9 cellular contexts compared by ENCODE assay signal in genomic region chr19:55304279-55304978, GRCh38. TPM values are rescaled to one million over a fixed set of nuclear protein-coding genes. Genes with fewer than 3 reads are reported as not detected.
DNase-seq lines count a peak whose midpoint lies in the region; ATAC-seq and TF ChIP-seq lines count a peak whose summit lies in the region.
"Had no signal": no experiment of that assay in that cellular context is flagged by ENCODE, and none has a peak within 500 bp of the region (broad histone marks: within the 10 kb centered on the region; RNA-seq: fewer than 3 reads in every experiment).

No MANE protein-coding gene starts in this region.

- peak; percentile 53 for DNase-seq in stimulated activated CD4-positive, alpha-beta T cell treated with anti-CD3 and anti-CD28 coated beads, Interleukin-15, amount 100 ng/mL, for 24 hours
- no peak for DNase-seq in stimulated activated CD4-positive, alpha-beta T cell treated with anti-CD3 and anti-CD28 coated beads, Interleukin-12 subunit alpha, Interleukin-12 subunit beta, amount 100 ng/mL, for 4 hours
- DNase-seq in NCI-H2171 treated with DMSO at 0.1 percent for 48 hours (lab: John Stamatoyannopoulos, UW): peak; percentile 9
- peak; percentile 46 for DNase-seq in choroid plexus epithelial cell (ENCODE audit: low read depth)
- no peak for DNase-seq in upper lobe of right lung
- DNase-seq in ureter (ENCODE audit: low spot score): no peak
- DNase-seq: activated naive CD4-positive, alpha-beta T cell had no signal

- ATAC-seq in upper lobe of right lung (peak; percentile 12), HG03097 (IDR thresholded peaks at IDR 0.05; ENCODE audit: low FRiP score, unreplicated experiment) (no peak), HG02973 (IDR thresholded peaks at IDR 0.05; ENCODE audit: unreplicated experiment) (no peak)

- no peaks in the 10 kb centered on the region for H3K9me3 ChIP-seq in upper lobe of right lung

- intact Hi-C loops in upper lobe of right lung (cut with DNase I): no loop called here

- TF ChIP-seq CTCF in choroid plexus epithelial cell (conservative IDR thresholded peaks at IDR 0.05; ENCODE audit: low read depth, low read length): no peak
- no peak for TF ChIP-seq CTCF in upper lobe of right lung (IDR thresholded peaks at IDR 0.05)

- peaks cover 7% of the 10 kb centered on the region for H3K4me1 ChIP-seq in upper lobe of right lung

- no peaks in the 10 kb centered on the region for H3K27me3 ChIP-seq in upper lobe of right lung

- no peak overlapping the region for H3K27ac ChIP-seq in upper lobe of right lung

- no peaks in the 10 kb centered on the region for H3K36me3 ChIP-seq in upper lobe of right lung

- no peak overlapping the region for H3K4me3 ChIP-seq in choroid plexus epithelial cell (ENCODE audit: low read depth, low read length)
- H3K4me3 ChIP-seq in upper lobe of right lung: no peak overlapping the region

RNA-seq across cellular contexts. Expression of gene BRSK1, which starts 20.6 kb away (rescaled TPM):
- total RNA-seq in upper lobe of right lung (1.3 TPM), ureter (10.6 TPM)

RNA-seq across cellular contexts. Expression of gene TMEM150B, which starts 20.7 kb away (rescaled TPM):
- total RNA-seq in upper lobe of right lung (23.9 TPM), ureter (1.9 TPM)

RNA-seq across cellular contexts. Expression of gene HSPBP1, which starts 24.5 kb away (rescaled TPM):
- 19.7 TPM for total RNA-seq in upper lobe of right lung
- 31.2 TPM for total RNA-seq in ureter

RNA-seq across cellular contexts. Expression of gene KMT5C, which starts 35.2 kb away (rescaled TPM):
- 11.7 TPM for total RNA-seq in upper lobe of right lung
- total RNA-seq in ureter: 12.0 TPM

RNA-seq across cellular contexts. Expression of gene PPP6R1, which starts 45.6 kb away (rescaled TPM):
- 61.0 TPM for total RNA-seq in upper lobe of right lung
- 65.1 TPM for total RNA-seq in ureter

Comparison
In these comparisons a context has a peak if more than half of its experiments do, and no peak if none do; other contexts are left out.
1. DNase-seq: peak in stimulated activated CD4-positive, alpha-beta T cell treated with anti-CD3 and anti-CD28 coated beads, Interleukin-15, amount 100 ng/mL, for 24 hours (single experiment), NCI-H2171 treated with DMSO at 0.1 percent for 48 hours (single experiment) and choroid plexus epithelial cell (single experiment); none in stimulated activated CD4-positive, alpha-beta T cell treated with anti-CD3 and anti-CD28 coated beads, Interleukin-12 subunit alpha, Interleukin-12 subunit beta, amount 100 ng/mL, for 4 hours (single experiment), upper lobe of right lung (single experiment) and ureter (single experiment).